ENCODE assay signal across 8 cellular contexts in genomic region chr7:1693991-1694524, GRCh38. TPM values are rescaled to one million over a fixed set of nuclear protein-coding genes. Genes with fewer than 3 reads are reported as not detected.
A peak's percentile ranks its signal among the peaks of the same experiment; 100 is the strongest.
DNase-seq lines count a peak whose midpoint lies in the region; TF ChIP-seq lines count a peak whose summit lies in the region.
"Had no signal": no experiment of that assay in that cellular context is flagged by ENCODE, and none has a peak within 500 bp of the region (broad histone marks: within the 10 kb centered on the region; RNA-seq: fewer than 3 reads in every experiment).

No MANE protein-coding gene starts in this region.

- DNase-seq in HFF-Myc (ENCODE audit: extremely low read depth, low read depth) (peak; percentile 10), RKO (ENCODE audit: low spot score) (peak; percentile 19), globus pallidus (ENCODE audit: low spot score) (peak; percentile 59), renal cortical epithelial cell (ENCODE audit: low read depth) (peak; percentile 9), NCI-H2171 (lab: John Stamatoyannopoulos, UW) (no peak), glomerular visceral epithelial cell (ENCODE audit: extremely low spot score) (no peak), T-helper 9 cell (no peak)

- no peak for TF ChIP-seq CTCF in HFF-Myc (IDR thresholded peaks at IDR 0.05; ENCODE audit: low read depth, low read length, missing control alignments)

- no peak overlapping the region for H3K4me3 ChIP-seq in HFF-Myc (replicated peaks; ENCODE audit: low read depth, low read length)
- H3K4me3 ChIP-seq: gastrocnemius medialis had no signal

RNA-seq across cellular contexts. Expression of gene ELFN1, which starts 24.0 kb away (rescaled TPM):
- total RNA-seq in renal cortical epithelial cell = 0.15 TPM in 1 of 2 replicates, not detected in the other

Comparison
In these comparisons a context has a peak if more than half of its experiments do, and no peak if none do; other contexts are left out.
1. DNase-seq: peak in HFF-Myc (single experiment), RKO (single experiment), globus pallidus (single experiment) and renal cortical epithelial cell (single experiment); none in NCI-H2171 (single experiment), glomerular visceral epithelial cell (single experiment) and T-helper 9 cell (single experiment).